ENCODE assay signal across 1 cellular context in genomic region chr2:128270306-128271185, GRCh38.
A peak's percentile ranks its signal among the peaks of the same experiment; 100 is the strongest.
TF ChIP-seq lines count a peak whose summit lies in the region.

No MANE protein-coding gene starts in this region.

TF ChIP-seq in HepG2, 621 proteins besides CTCF, POLR2A, EP300 and RAD21 (continued from another document and continues in another):
- TF ChIP-seq ZNF687 (CRISPR knock-in tag; IDR thresholded peaks at IDR 0.05) = peak; percentile 80
- no peak for TF ChIP-seq ZNF878 (CRISPR knock-in tag; IDR thresholded peaks at IDR 0.05)
- TF ChIP-seq LCORL (IDR thresholded peaks at IDR 0.05) = no peak
- peak; percentile 77 for TF ChIP-seq LCORL (CRISPR knock-in tag; IDR thresholded peaks at IDR 0.05)
- no peak for TF ChIP-seq ZBTB26 (CRISPR knock-in tag; IDR thresholded peaks at IDR 0.05; ENCODE audit: borderline replicate concordance)
- no peak for TF ChIP-seq ATRX (CRISPR knock-in tag; IDR thresholded peaks at IDR 0.05; ENCODE audit: borderline replicate concordance)
- no peak for TF ChIP-seq PHF8 (CRISPR knock-in tag; IDR thresholded peaks at IDR 0.05)
- TF ChIP-seq NR2F6 (IDR thresholded peaks at IDR 0.05) = peak; percentile 79
- peak; percentile 90 for TF ChIP-seq NR2F6 (CRISPR knock-in tag; IDR thresholded peaks at IDR 0.05)
- no peak for TF ChIP-seq STAT5B (CRISPR knock-in tag; IDR thresholded peaks at IDR 0.05)
- no peak for TF ChIP-seq CEBPB (IDR thresholded peaks at IDR 0.05; ENCODE audit: borderline replicate concordance, low read depth, low read length)
- 0 out of 2 replicates have a peak, but pooled peaks have one; percentile 48 for TF ChIP-seq NFIB (CRISPR knock-in tag; IDR thresholded peaks at IDR 0.05; ENCODE audit: borderline replicate concordance)
- peak; percentile 33; the same call in 1 of the 2 replicates for TF ChIP-seq PHF21A (CRISPR knock-in tag; IDR thresholded peaks at IDR 0.05)
- no peak for TF ChIP-seq PHF20 (CRISPR knock-in tag; IDR thresholded peaks at IDR 0.05)
- TF ChIP-seq, protein P1, sequence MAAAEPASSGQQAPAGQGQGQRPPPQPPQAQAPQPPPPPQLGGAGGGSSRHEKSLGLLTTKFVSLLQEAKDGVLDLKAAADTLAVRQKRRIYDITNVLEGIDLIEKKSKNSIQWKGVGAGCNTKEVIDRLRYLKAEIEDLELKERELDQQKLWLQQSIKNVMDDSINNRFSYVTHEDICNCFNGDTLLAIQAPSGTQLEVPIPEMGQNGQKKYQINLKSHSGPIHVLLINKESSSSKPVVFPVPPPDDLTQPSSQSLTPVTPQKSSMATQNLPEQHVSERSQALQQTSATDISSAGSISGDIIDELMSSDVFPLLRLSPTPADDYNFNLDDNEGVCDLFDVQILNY (CRISPR knock-in tag; conservative IDR thresholded peaks at IDR 0.05) = no peak
- TF ChIP-seq HNF1A (IDR thresholded peaks at IDR 0.05; ENCODE audit: low read depth) = no peak
- peak; percentile 62; the same call in 1 of the 2 replicates for TF ChIP-seq HNF1A (CRISPR knock-in tag; IDR thresholded peaks at IDR 0.05; ENCODE audit: borderline replicate concordance)
- no peak for TF ChIP-seq ZNF816 (CRISPR knock-in tag; IDR thresholded peaks at IDR 0.05; ENCODE audit: borderline replicate concordance)
- TF ChIP-seq SOX5 (CRISPR knock-in tag; IDR thresholded peaks at IDR 0.05; ENCODE audit: borderline replicate concordance) = peak; percentile 28; the same call in 1 of the 2 replicates
- TF ChIP-seq ZNF629 (CRISPR knock-in tag; conservative IDR thresholded peaks at IDR 0.05) = no peak
- no peak for TF ChIP-seq ZNF709 (CRISPR knock-in tag; IDR thresholded peaks at IDR 0.05)
- no peak for TF ChIP-seq PAF1 (CRISPR knock-in tag; IDR thresholded peaks at IDR 0.05)
- no peak for TF ChIP-seq ZNF263 (CRISPR knock-in tag; IDR thresholded peaks at IDR 0.05)
- no peak; the same call in 1 of the 2 replicates for TF ChIP-seq ARHGAP35 (CRISPR knock-in tag; IDR thresholded peaks at IDR 0.05; ENCODE audit: borderline replicate concordance)
- TF ChIP-seq MTA1 (CRISPR knock-in tag; IDR thresholded peaks at IDR 0.05; ENCODE audit: borderline replicate concordance) = peak; percentile 85
- no peak; the same call in 1 of the 2 replicates for TF ChIP-seq NRL (CRISPR knock-in tag; IDR thresholded peaks at IDR 0.05; ENCODE audit: borderline replicate concordance)
- no peak for TF ChIP-seq JUNB (CRISPR knock-in tag; IDR thresholded peaks at IDR 0.05; ENCODE audit: borderline replicate concordance)
- no peak for TF ChIP-seq FOXJ3 (CRISPR knock-in tag; IDR thresholded peaks at IDR 0.05; ENCODE audit: borderline replicate concordance)
- TF ChIP-seq NR2C2 (CRISPR knock-in tag; IDR thresholded peaks at IDR 0.05; ENCODE audit: borderline replicate concordance) = peak; percentile 78
- TF ChIP-seq, protein P2, sequence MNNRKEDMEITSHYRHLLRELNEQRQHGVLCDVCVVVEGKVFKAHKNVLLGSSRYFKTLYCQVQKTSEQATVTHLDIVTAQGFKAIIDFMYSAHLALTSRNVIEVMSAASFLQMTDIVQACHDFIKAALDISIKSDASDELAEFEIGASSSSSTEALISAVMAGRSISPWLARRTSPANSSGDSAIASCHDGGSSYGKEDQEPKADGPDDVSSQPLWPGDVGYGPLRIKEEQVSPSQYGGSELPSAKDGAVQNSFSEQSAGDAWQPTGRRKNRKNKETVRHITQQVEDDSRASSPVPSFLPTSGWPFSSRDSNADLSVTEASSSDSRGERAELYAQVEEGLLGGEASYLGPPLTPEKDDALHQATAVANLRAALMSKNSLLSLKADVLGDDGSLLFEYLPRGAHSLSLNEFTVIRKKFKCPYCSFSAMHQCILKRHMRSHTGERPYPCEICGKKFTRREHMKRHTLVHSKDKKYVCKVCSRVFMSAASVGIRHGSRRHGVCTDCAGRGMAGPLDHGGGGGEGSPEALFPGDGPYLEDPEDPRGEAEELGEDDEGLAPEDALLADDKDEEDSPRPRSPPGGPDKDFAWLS (CRISPR knock-in tag; IDR thresholded peaks at IDR 0.05; ENCODE audit: borderline replicate concordance) = no peak
- no peak for TF ChIP-seq ZNF572 (CRISPR knock-in tag; IDR thresholded peaks at IDR 0.05)
- peak; percentile 54; the same call in 1 of the 2 replicates for TF ChIP-seq ZNF230 (CRISPR knock-in tag; IDR thresholded peaks at IDR 0.05)
- TF ChIP-seq ZFAT (CRISPR knock-in tag; conservative IDR thresholded peaks at IDR 0.05) = no peak
- no peak for TF ChIP-seq ZSCAN30 (CRISPR knock-in tag; IDR thresholded peaks at IDR 0.05)
- TF ChIP-seq GATAD2A (CRISPR knock-in tag; IDR thresholded peaks at IDR 0.05) = 0 out of 2 replicates have a peak, but pooled peaks have one; percentile 27
- TF ChIP-seq HIC2 (CRISPR knock-in tag; IDR thresholded peaks at IDR 0.05; ENCODE audit: low read depth) = no peak
- no peak for TF ChIP-seq ZBTB42 (CRISPR knock-in tag; IDR thresholded peaks at IDR 0.05)
- TF ChIP-seq, protein P3, sequence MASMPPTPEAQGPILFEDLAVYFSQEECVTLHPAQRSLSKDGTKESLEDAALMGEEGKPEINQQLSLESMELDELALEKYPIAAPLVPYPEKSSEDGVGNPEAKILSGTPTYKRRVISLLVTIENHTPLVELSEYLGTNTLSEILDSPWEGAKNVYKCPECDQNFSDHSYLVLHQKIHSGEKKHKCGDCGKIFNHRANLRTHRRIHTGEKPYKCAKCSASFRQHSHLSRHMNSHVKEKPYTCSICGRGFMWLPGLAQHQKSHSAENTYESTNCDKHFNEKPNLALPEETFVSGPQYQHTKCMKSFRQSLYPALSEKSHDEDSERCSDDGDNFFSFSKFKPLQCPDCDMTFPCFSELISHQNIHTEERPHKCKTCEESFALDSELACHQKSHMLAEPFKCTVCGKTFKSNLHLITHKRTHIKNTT (CRISPR knock-in tag; IDR thresholded peaks at IDR 0.05) = no peak
- no peak for TF ChIP-seq ZNF644 (CRISPR knock-in tag; IDR thresholded peaks at IDR 0.05; ENCODE audit: low read depth)
- TF ChIP-seq SAP130 (CRISPR knock-in tag; IDR thresholded peaks at IDR 0.05; ENCODE audit: low read depth) = peak; percentile 44; the same call in 1 of the 2 replicates
- no peak for TF ChIP-seq TEAD2 (CRISPR knock-in tag; IDR thresholded peaks at IDR 0.05)
- no peak for TF ChIP-seq BCL3 (CRISPR knock-in tag; IDR thresholded peaks at IDR 0.05)
- TF ChIP-seq CBX5 (CRISPR knock-in tag; IDR thresholded peaks at IDR 0.05; ENCODE audit: borderline replicate concordance) = no peak
